Comparison of ENCODE assay signal across 9 cellular contexts in genomic region chrX:135050603-135051002, GRCh38. TPM values are rescaled to one million over a fixed set of nuclear protein-coding genes. Genes with fewer than 3 reads are reported as not detected.
A peak's percentile ranks its signal among the peaks of the same experiment; 100 is the strongest.
DNase-seq lines count a peak whose midpoint lies in the region; ATAC-seq lines count a peak whose summit lies in the region.
"Had no signal": no experiment of that assay in that cellular context is flagged by ENCODE, and none has a peak within 500 bp of the region (broad histone marks: within the 10 kb centered on the region; RNA-seq: fewer than 3 reads in every experiment).

No MANE protein-coding gene starts in this region.

- peak overlapping the region; percentile 79; the same call in 1 of the 2 replicates for H3K4me3 ChIP-seq in iPS-20b (ENCODE audit: low read length)

- no peaks in the 10 kb centered on the region for H3K27me3 Mint-ChIP-seq in activated T-cell treated with anti-CD3 and anti-CD28 coated beads, Interleukin-2, amount 50 U/mL, for 4 hours (ENCODE audit: low read depth)
- H3K27me3 Mint-ChIP-seq in activated naive CD8-positive, alpha-beta T cell treated with anti-CD3 and anti-CD28 coated beads for 36 hours: no peaks in the 10 kb centered on the region
- H3K27me3 Mint-ChIP-seq in stimulated activated naive CD8-positive, alpha-beta T cell treated with anti-CD3 and anti-CD28 coated beads, Interleukin-15, amount 100 ng/mL, for 72 hours: no peaks in the 10 kb centered on the region

- H3K27ac Mint-ChIP-seq in activated naive CD8-positive, alpha-beta T cell treated with anti-CD3 and anti-CD28 coated beads for 36 hours: no peak overlapping the region
- peak overlapping the region in 1 of 2 donors; percentile 99 for H3K27ac Mint-ChIP-seq in stimulated activated naive CD8-positive, alpha-beta T cell treated with anti-CD3 and anti-CD28 coated beads, Interleukin-15, amount 100 ng/mL, for 72 hours

- no peaks in the 10 kb centered on the region for H3K9me3 ChIP-seq in iPS-20b (ENCODE audit: insufficient read depth, low read depth, low read length)

- peak overlapping the region; percentile 82; the same call in 1 of the 2 replicates for H3K9ac ChIP-seq in iPS-20b (ENCODE audit: low read depth, low read length)

- DNase-seq in activated T-cell treated with anti-CD3 and anti-CD28 coated beads, Interleukin-2, amount 50 U/mL, for 4 hours: no peak
- DNase-seq in activated T-cell treated with anti-CD3 and anti-CD28 coated beads, Interleukin-2, amount 50 U/mL, for 1 hour: no peak
- no peak for DNase-seq in activated naive CD8-positive, alpha-beta T cell treated with anti-CD3 and anti-CD28 coated beads for 36 hours
- no peak for DNase-seq in stimulated activated naive CD8-positive, alpha-beta T cell treated with anti-CD3 and anti-CD28 coated beads, Interleukin-15, amount 100 ng/mL, for 72 hours
- DNase-seq in stimulated activated CD4-positive, alpha-beta T cell treated with anti-CD3 and anti-CD28 coated beads, Interleukin-12 subunit alpha, Interleukin-12 subunit beta, amount 100 ng/mL, for 4 hours: no peak
- DNase-seq in hepatic stellate cell (ENCODE audit: low spot score) (no peak), NCI-H524 (lab: John Stamatoyannopoulos, UW) (no peak)
- DNase-seq: MM.1S had no signal

- H3K9me3 Mint-ChIP-seq in activated T-cell treated with anti-CD3 and anti-CD28 coated beads, Interleukin-2, amount 50 U/mL, for 4 hours: no peaks in the 10 kb centered on the region
- no peaks in the 10 kb centered on the region for H3K9me3 Mint-ChIP-seq in activated naive CD8-positive, alpha-beta T cell treated with anti-CD3 and anti-CD28 coated beads for 36 hours
- H3K9me3 Mint-ChIP-seq in stimulated activated naive CD8-positive, alpha-beta T cell treated with anti-CD3 and anti-CD28 coated beads, Interleukin-15, amount 100 ng/mL, for 72 hours: no peaks in the 10 kb centered on the region

- H3K27ac ChIP-seq in iPS-20b (ENCODE audit: low read length): no peak overlapping the region

- peaks cover 2% of the 10 kb centered on the region for H3K36me3 Mint-ChIP-seq in activated T-cell treated with anti-CD3 and anti-CD28 coated beads, Interleukin-2, amount 50 U/mL, for 4 hours (ENCODE audit: insufficient read depth)
- H3K36me3 Mint-ChIP-seq in activated naive CD8-positive, alpha-beta T cell treated with anti-CD3 and anti-CD28 coated beads for 36 hours: peaks cover 16% of the 10 kb centered on the region

- H3K4me3 Mint-ChIP-seq in activated T-cell treated with anti-CD3 and anti-CD28 coated beads, Interleukin-2, amount 50 U/mL, for 4 hours: peak overlapping the region; percentile 82
- peak overlapping the region; percentile 84 for H3K4me3 Mint-ChIP-seq in activated naive CD8-positive, alpha-beta T cell treated with anti-CD3 and anti-CD28 coated beads for 36 hours
- peak overlapping the region; percentile 94 to 96 for H3K4me3 Mint-ChIP-seq in stimulated activated naive CD8-positive, alpha-beta T cell treated with anti-CD3 and anti-CD28 coated beads, Interleukin-15, amount 100 ng/mL, for 72 hours

- no peak for ATAC-seq in activated T-cell treated with anti-CD3 and anti-CD28 coated beads, Interleukin-2, amount 50 U/mL, for 4 hours
- no peak for ATAC-seq in stimulated activated naive CD8-positive, alpha-beta T cell treated with anti-CD3 and anti-CD28 coated beads, Interleukin-15, amount 100 ng/mL, for 72 hours

- H3K4me1 Mint-ChIP-seq in activated T-cell treated with anti-CD3 and anti-CD28 coated beads, Interleukin-2, amount 50 U/mL, for 4 hours (ENCODE audit: low read depth): peaks cover 19% of the 10 kb centered on the region
- peaks cover 22% of the 10 kb centered on the region for H3K4me1 Mint-ChIP-seq in activated naive CD8-positive, alpha-beta T cell treated with anti-CD3 and anti-CD28 coated beads for 36 hours
- H3K4me1 Mint-ChIP-seq in stimulated activated naive CD8-positive, alpha-beta T cell treated with anti-CD3 and anti-CD28 coated beads, Interleukin-15, amount 100 ng/mL, for 72 hours: peaks cover 27% of the 10 kb centered on the region

- no peaks in the 10 kb centered on the region for H3K36me3 ChIP-seq in iPS-20b (ENCODE audit: insufficient read depth, low read depth, low read length)

- peaks cover 4% of the 10 kb centered on the region; the same call in 1 of the 2 replicates for H3K4me1 ChIP-seq in iPS-20b (ENCODE audit: insufficient read depth, low read length)

- H3K27me3 ChIP-seq in iPS-20b (ENCODE audit: insufficient read depth, low read length): no peaks in the 10 kb centered on the region

RNA-seq across cellular contexts. Expression of gene RTL8A, which starts 1.3 kb away (rescaled TPM):
- total RNA-seq in activated T-cell treated with anti-CD3 and anti-CD28 coated beads, Interleukin-2, amount 50 U/mL, for 4 hours: 1 to 10 TPM; 3.9 to 6.0 (median 4.4) TPM
- total RNA-seq in activated naive CD8-positive, alpha-beta T cell treated with anti-CD3 and anti-CD28 coated beads for 36 hours: 1 to 10 TPM; 8.0 to 8.2 TPM

RNA-seq across cellular contexts. Expression of gene RTL8C, which starts 18.4 kb away (rescaled TPM):
- total RNA-seq in activated T-cell treated with anti-CD3 and anti-CD28 coated beads, Interleukin-2, amount 50 U/mL, for 4 hours: 10 to 100 TPM; 17.3 to 17.7 (median 17.4) TPM
- total RNA-seq in activated naive CD8-positive, alpha-beta T cell treated with anti-CD3 and anti-CD28 coated beads for 36 hours: 10 to 100 TPM; 27.9 to 28.7 TPM

RNA-seq across cellular contexts. Expression of gene RTL8B, which starts 28.3 kb away (rescaled TPM):
- under 1 TPM; 0.22 to 0.33 (median 0.24) TPM for total RNA-seq in activated T-cell treated with anti-CD3 and anti-CD28 coated beads, Interleukin-2, amount 50 U/mL, for 4 hours
- 1 to 10 TPM; 1.7 to 1.8 TPM for total RNA-seq in activated naive CD8-positive, alpha-beta T cell treated with anti-CD3 and anti-CD28 coated beads for 36 hours

RNA-seq across cellular contexts. Expression of gene SMIM10L2B, which starts 47.9 kb away (rescaled TPM):
- under 1 TPM in 2 of 3 donors, not detected in 1; 0.08 to 0.14 TPM for total RNA-seq in activated T-cell treated with anti-CD3 and anti-CD28 coated beads, Interleukin-2, amount 50 U/mL, for 4 hours
- total RNA-seq in activated naive CD8-positive, alpha-beta T cell treated with anti-CD3 and anti-CD28 coated beads for 36 hours: under 1 TPM; 0.14 to 0.16 TPM

RNA-seq across cellular contexts. Expression of gene SMIM10, which starts 59.8 kb away (rescaled TPM):
- under 1 TPM; 0.43 to 0.86 (median 0.53) TPM for total RNA-seq in activated T-cell treated with anti-CD3 and anti-CD28 coated beads, Interleukin-2, amount 50 U/mL, for 4 hours
- 1 to 10 TPM; 2.8 to 3.2 TPM for total RNA-seq in activated naive CD8-positive, alpha-beta T cell treated with anti-CD3 and anti-CD28 coated beads for 36 hours
